Comparison of ENCODE assay signal across 1 cellular context in genomic region chr4:94451669-94452475, GRCh38.
TF ChIP-seq lines count a peak whose summit lies in the region.

Gene PDLIM5 (plus strand): TSS chr4:94451942. CDS start chr4:94455289, 3,347 bp downstream.

TF ChIP-seq in GM12878, 131 proteins besides CTCF, POLR2A, EP300 and RAD21 (continued from another document):
- TF ChIP-seq PBX3 (IDR thresholded peaks at IDR 0.05; ENCODE audit: insufficient replicate concordance, low read depth, low read length) (peak; percentile 55), SKIL (IDR thresholded peaks at IDR 0.05; ENCODE audit: low read depth, poor library complexity, severe bottlenecking) (no peak), DPF2 (IDR thresholded peaks at IDR 0.05) (peak; percentile 82), IRF5 (IDR thresholded peaks at IDR 0.05; ENCODE audit: borderline replicate concordance) (no peak), CHD2 (IDR thresholded peaks at IDR 0.05; ENCODE audit: borderline replicate concordance, low read depth, low read length) (0 out of 2 replicates have a peak, but pooled peaks have one; percentile 8), STAT3 (IDR thresholded peaks at IDR 0.05; ENCODE audit: low read depth, low read length) (no peak), MTA3 (IDR thresholded peaks at IDR 0.05; ENCODE audit: borderline replicate concordance, low read length) (no peak)
